Comparison of ENCODE assay signal across 30 cellular contexts in genomic region chr19:9353011-9353410, GRCh38.
"Had no signal": no experiment of that assay in that cellular context is flagged by ENCODE, and none has a peak within 500 bp of the region (broad histone marks: within the 10 kb centered on the region; RNA-seq: fewer than 3 reads in every experiment).

No MANE protein-coding gene starts in this region.

- H3K4me3 ChIP-seq: left lung, lung, mucosa of descending colon, ovary, right atrium auricular region, skin epidermis, stomach, suprapubic skin, thoracic aorta, tibial artery, upper lobe of right lung had no signal

- H3K27ac ChIP-seq: left lung, neutrophil, ovary, right atrium auricular region, skin epidermis, stomach, suprapubic skin, thoracic aorta, tibial artery, upper lobe of right lung had no signal

- H3K27me3 ChIP-seq: left lung, neutrophil, ovary, right atrium auricular region, stomach, suprapubic skin, tibial artery, upper lobe of right lung had no signal

- H3K36me3 ChIP-seq: neutrophil, upper lobe of right lung had no signal

- H3K27ac Mint-ChIP-seq: memory B cell; naive thymus-derived CD4-positive, alpha-beta T cell; nephron; progenitor cell of endocrine pancreas; stimulated activated naive B cell treated with anti-CD40 and anti-IgM and Interleukin-4, amounts not matched to agents 10 μg/mL and 1 μg/mL and 100 μg/mL, for 72 hours had no signal

- ATAC-seq: left cardiac atrium; left lung; mucosa of descending colon; naive thymus-derived CD4-positive, alpha-beta T cell; sciatic nerve; stimulated activated naive B cell treated with anti-CD40 and anti-IgM and Interleukin-4, amounts not matched to agents 10 μg/mL and 1 μg/mL and 100 μg/mL, for 72 hours; stimulated activated naive CD8-positive, alpha-beta T cell treated with anti-CD3 and anti-CD28 coated beads, Interleukin-15, Interleukin-2, amounts not matched to agents 100 U/mL and 50 U/mL, for 24 hours; upper lobe of right lung had no signal

- H3K27me3 Mint-ChIP-seq: memory B cell; naive thymus-derived CD4-positive, alpha-beta T cell; progenitor cell of endocrine pancreas; stimulated activated naive B cell treated with anti-CD40 and anti-IgM and Interleukin-4, amounts not matched to agents 10 μg/mL and 1 μg/mL and 100 μg/mL, for 72 hours had no signal

- H3K4me1 ChIP-seq: left lung, right atrium auricular region, stomach, suprapubic skin, tibial artery, upper lobe of right lung had no signal

- H3K4me3 Mint-ChIP-seq: memory B cell; naive thymus-derived CD4-positive, alpha-beta T cell; nephron; neural crest cell; stimulated activated naive B cell treated with anti-CD40 and anti-IgM and Interleukin-4, amounts not matched to agents 10 μg/mL and 1 μg/mL and 100 μg/mL, for 72 hours had no signal

- DNase-seq: hippocampal formation; kidney glomerular epithelial cell; left cardiac atrium; left lung; midbrain; mucosa of descending colon; naive thymus-derived CD4-positive, alpha-beta T cell; occipital lobe; ovary; stimulated activated CD4-positive, alpha-beta T cell treated with anti-CD3 and anti-CD28 coated beads, Interleukin-12 subunit alpha, Interleukin-12 subunit beta, amount 100 ng/mL, for 4 hours; stimulated activated CD4-positive, alpha-beta T cell treated with anti-CD3 and anti-CD28 coated beads, Interleukin-15, amount 100 ng/mL, for 24 hours; stimulated activated CD4-positive, alpha-beta T cell treated with anti-CD3 and anti-CD28 coated beads, Interleukin-2, amount 100 ng/mL, for 24 hours; stimulated activated CD4-positive, alpha-beta T cell treated with anti-CD3 and anti-CD28 coated beads, Interleukin-4, amount 100 ng/mL, for 1 hour; stimulated activated naive B cell treated with anti-CD40 and anti-IgM and Interleukin-4, amounts not matched to agents 10 μg/mL and 1 μg/mL and 100 μg/mL, for 72 hours; stimulated activated naive CD8-positive, alpha-beta T cell treated with anti-CD3 and anti-CD28 coated beads, Interleukin-15, Interleukin-2, amounts not matched to agents 100 U/mL and 50 U/mL, for 24 hours; stomach; tibial artery; trophoblast cell; upper lobe of right lung had no signal

- H3K4me1 Mint-ChIP-seq: memory B cell; naive thymus-derived CD4-positive, alpha-beta T cell; nephron; neural crest cell; stimulated activated naive B cell treated with anti-CD40 and anti-IgM and Interleukin-4, amounts not matched to agents 10 μg/mL and 1 μg/mL and 100 μg/mL, for 72 hours had no signal
